9 cellular contexts compared by ENCODE assay signal in genomic region chr19:33767898-33768413, GRCh38. TPM values are rescaled to one million over a fixed set of nuclear protein-coding genes. Genes with fewer than 3 reads are reported as not detected.
DNase-seq lines count a peak whose midpoint lies in the region; ATAC-seq, FAIRE-seq and TF ChIP-seq lines count a peak whose summit lies in the region.
"Had no signal": no experiment of that assay in that cellular context is flagged by ENCODE, and none has a peak within 500 bp of the region (broad histone marks: within the 10 kb centered on the region; RNA-seq: fewer than 3 reads in every experiment).

No MANE protein-coding gene starts in this region.

- 39% methylated on average over 9 of the region's 9 CpGs for WGBS in right cardiac atrium

- no peaks in the 10 kb centered on the region for H3K4me1 ChIP-seq in left ventricle myocardium inferior
- no peaks in the 10 kb centered on the region for H3K4me1 ChIP-seq in right cardiac atrium (ENCODE audit: control insufficient read depth, insufficient read depth, low read length)
- no peaks in the 10 kb centered on the region for H3K4me1 ChIP-seq in OCI-LY7 (ENCODE audit: insufficient read depth, low read length, poor library complexity, severe bottlenecking)
- H3K4me1 ChIP-seq in endothelial cell of umbilical vein (ENCODE audit: control insufficient read depth, extremely low read depth, insufficient read depth, low read length), result no peaks in the 10 kb centered on the region
- H3K4me1 ChIP-seq: prostate gland had no signal

- DNase-seq in left ventricle myocardium inferior (no peak), right cardiac atrium (no peak), OCI-LY7 (ENCODE audit: low spot score) (peak; percentile 34), endothelial cell of umbilical vein (ENCODE audit: low read depth, low spot score) (peak; percentile 24), AML-193 (lab: John Stamatoyannopoulos, UW) (no peak), NCI-H2081 treated with DMSO at 0.1 percent for 48 hours (lab: John Stamatoyannopoulos, UW) (no peak)
- DNase-seq in stimulated activated CD8-positive, alpha-beta memory T cell treated with anti-CD3 and anti-CD28 coated beads, Interleukin-4, amount 100 ng/mL, for 24 hours (ENCODE audit: low read depth), result peak; percentile 4

- POLR2A ChIA-PET in OCI-LY7 (lab: Charles Lee) (interaction anchor here (0.6 kb wide), 1 partner anchor 316 kb away, joined by 3 read pairs; no protein-coding TSS in a partner anchor), endothelial cell of umbilical vein (lab: Charles Lee) (no interaction called here)

- CTCF ChIA-PET in OCI-LY7 (lab: Charles Lee; ENCODE audit: unreplicated experiment) (no interaction called here), endothelial cell of umbilical vein (lab: Charles Lee) (interaction anchor here (0.8 to 8.7 kb wide), 10 partner anchors 10 to 643 kb away, joined by 3 to 284 read pairs (median 12); no protein-coding TSS in a partner anchor)

- no TSS peak for BruUV-seq in OCI-LY7 (replicated peaks; lab: Mats Ljungman, UMichigan)
- BruUV-seq in endothelial cell of umbilical vein (replicated peaks; lab: Mats Ljungman, UMichigan), result no TSS peak

- no peak for TF ChIP-seq POLR2A in endothelial cell of umbilical vein (IDR thresholded peaks at IDR 0.05; ENCODE audit: low read depth, low read length)

- H3K9me2 ChIP-seq in OCI-LY7 (ENCODE audit: insufficient read depth, low read length), result no peaks in the 10 kb centered on the region

- intact Hi-C loops in left ventricle myocardium inferior (cut with micrococcal nuclease), result no loop called here
- intact Hi-C loops in right cardiac atrium (cut with DNase I), result loop anchor here in 1 of 4 donors (2.0 to 5.0 kb wide), 2 partner anchors 335 to 536 kb away; no protein-coding TSS in a partner anchor
- intact Hi-C loops in OCI-LY7 (cut with micrococcal nuclease; ENCODE audit: unreplicated experiment), result loop anchor here (5.0 kb wide), 1 partner anchor 71 kb away; no protein-coding TSS in a partner anchor
- intact Hi-C loops in endothelial cell of umbilical vein (cut with micrococcal nuclease), result no loop called here

- H3K36me3 ChIP-seq in left ventricle myocardium inferior (no peaks in the 10 kb centered on the region), OCI-LY7 (ENCODE audit: insufficient read depth, low read length) (no peaks in the 10 kb centered on the region), endothelial cell of umbilical vein (ENCODE audit: control insufficient read depth in 2 of 2, extremely low read depth in 1 of 2, insufficient read depth in 2 of 2, low read length in 2 of 2) (no peaks in the 10 kb centered on the region)
- H3K36me3 ChIP-seq: prostate gland had no signal

- ATAC-seq in right cardiac atrium (no peak), HG03196 (IDR thresholded peaks at IDR 0.05; ENCODE audit: unreplicated experiment) (no peak)

- TF ChIP-seq CTCF in left ventricle myocardium inferior (IDR thresholded peaks at IDR 0.05; ENCODE audit: borderline replicate concordance) (peak; percentile 20), OCI-LY7 (conservative IDR thresholded peaks at IDR 0.05; ENCODE audit: low read length) (no peak; the same call in 1 of the 2 replicates), endothelial cell of umbilical vein (IDR thresholded peaks at IDR 0.05; ENCODE audit: extremely low read depth in 1 of 2, insufficient read depth in 1 of 2, low read depth in 1 of 2, low read length in 2 of 2) (peak; percentile 14 to 39)

- H2AFZ ChIP-seq in OCI-LY7 (ENCODE audit: low read length), result no peak overlapping the region
- no peak overlapping the region for H2AFZ ChIP-seq in endothelial cell of umbilical vein (ENCODE audit: low read depth, low read length)

- H3K27ac ChIP-seq in left ventricle myocardium inferior (replicated peaks), result no peak overlapping the region
- no peak overlapping the region for H3K27ac ChIP-seq in right cardiac atrium (ENCODE audit: low read length)
- H3K27ac ChIP-seq in OCI-LY7 (ENCODE audit: low read depth, low read length, poor library complexity, severe bottlenecking), result no peak overlapping the region
- H3K27ac ChIP-seq in endothelial cell of umbilical vein (ENCODE audit: insufficient read depth, low read depth, low read length), result no peak overlapping the region
- H3K27ac ChIP-seq: prostate gland had no signal

- FAIRE-seq in endothelial cell of umbilical vein (lab: Jason Lieb, UNC), result no peak

- H4K20me1 ChIP-seq in OCI-LY7 (ENCODE audit: insufficient read depth, low read length) (no peaks in the 10 kb centered on the region), endothelial cell of umbilical vein (replicated peaks; ENCODE audit: control insufficient read depth, extremely low read depth, insufficient read depth, low read length) (no peaks in the 10 kb centered on the region)

- dilution Hi-C loops in endothelial cell of umbilical vein (cut with MboI; ENCODE audit: extremely low pct_ligation_motif_present, low sequenced_read_pairs), result no loop called here

- H3K79me2 ChIP-seq in OCI-LY7 (ENCODE audit: insufficient read depth, low read depth, low read length) (no peaks in the 10 kb centered on the region), endothelial cell of umbilical vein (ENCODE audit: control insufficient read depth, insufficient read depth, low read length) (no peaks in the 10 kb centered on the region)

- H3K9me3 ChIP-seq in left ventricle myocardium inferior (replicated peaks), result no peaks in the 10 kb centered on the region
- no peaks in the 10 kb centered on the region for H3K9me3 ChIP-seq in right cardiac atrium (ENCODE audit: control insufficient read depth, low read length)
- no peaks in the 10 kb centered on the region for H3K9me3 ChIP-seq in OCI-LY7 (ENCODE audit: low read length)
- no peaks in the 10 kb centered on the region for H3K9me3 ChIP-seq in endothelial cell of umbilical vein (replicated peaks; ENCODE audit: control insufficient read depth, insufficient read depth, low read length)
- H3K9me3 ChIP-seq: prostate gland had no signal

- H3K9ac ChIP-seq in endothelial cell of umbilical vein (replicated peaks; ENCODE audit: extremely low read depth, insufficient read depth, low read length), result no peak overlapping the region

- no peak overlapping the region for H3K4me3 ChIP-seq in left ventricle myocardium inferior
- no peak overlapping the region for H3K4me3 ChIP-seq in right cardiac atrium (ENCODE audit: low read length)
- H3K4me3 ChIP-seq in OCI-LY7 (ENCODE audit: low read depth, low read length, poor library complexity, severe bottlenecking), result no peak overlapping the region
- H3K4me3 ChIP-seq in endothelial cell of umbilical vein (replicated peaks in 1 of 3; ENCODE audit: insufficient read depth in 1 of 3, low read depth in 1 of 3, low read length in 3 of 3), result no peak overlapping the region
- H3K4me3 ChIP-seq: prostate gland had no signal

- H3K27me3 ChIP-seq in left ventricle myocardium inferior (ENCODE audit: low read depth), result peaks cover 72% of the 10 kb centered on the region
- H3K27me3 ChIP-seq in right cardiac atrium (ENCODE audit: control insufficient read depth, insufficient read depth), result no peaks in the 10 kb centered on the region
- no peaks in the 10 kb centered on the region for H3K27me3 ChIP-seq in endothelial cell of umbilical vein (ENCODE audit: control insufficient read depth in 2 of 2, insufficient read depth in 2 of 2, low read length in 2 of 2)

- H3K9me1 ChIP-seq in endothelial cell of umbilical vein (replicated peaks; ENCODE audit: control insufficient read depth, extremely low read depth, insufficient read depth, low read length), result no peaks in the 10 kb centered on the region

- H3K4me2 ChIP-seq in OCI-LY7 (ENCODE audit: low read length) (no peak overlapping the region), endothelial cell of umbilical vein (ENCODE audit: insufficient read depth, low read length) (no peak overlapping the region)

TF ChIP-seq in endothelial cell of umbilical vein, 7 proteins besides CTCF, POLR2A, EP300 and RAD21:
- no peak for TF ChIP-seq EZH2 (IDR thresholded peaks at IDR 0.05; ENCODE audit: borderline replicate concordance, low read depth, low read length, severe bottlenecking)
- TF ChIP-seq MAX (IDR thresholded peaks at IDR 0.05; ENCODE audit: insufficient read depth, insufficient read length), result no peak
- TF ChIP-seq FOS (IDR thresholded peaks at IDR 0.05; ENCODE audit: borderline replicate concordance, insufficient read depth, low read length), result no peak

RNA-seq across cellular contexts. Expression of gene KCTD15, which starts 28.7 kb away (rescaled TPM):
- total RNA-seq in left ventricle myocardium inferior (9.9 TPM), right cardiac atrium (10 to 100 TPM; 10.6 to 14.6 (median 12.7) TPM), OCI-LY7 (2022) (29.2 and 31.1 TPM in 2 replicates), endothelial cell of umbilical vein (49.5 and 57.7 TPM in 2 replicates)
- polyA plus RNA-seq in right cardiac atrium (10.3 TPM), endothelial cell of umbilical vein (51.8 and 69.5 TPM in 2 replicates)
- total RNA-seq in OCI-LY7 (2014; rRNA removed; shearing (Covaris generic)), result 21.3 and 23.5 TPM in 2 replicates
- polyA plus RNA-seq in endothelial cell of umbilical vein (2011; cell fraction: cytosol; rRNA removed), result 33.4 and 40.6 TPM in 2 replicates
- 111 and 124 TPM in 2 replicates for polyA plus RNA-seq in endothelial cell of umbilical vein (2011; cell fraction: nucleus; rRNA removed)
- 18.6 and 18.8 TPM in 2 replicates for polyA plus RNA-seq in endothelial cell of umbilical vein (2012)
- 33.7 and 40.8 TPM in 2 replicates for polyA minus RNA-seq in endothelial cell of umbilical vein
- polyA minus RNA-seq in endothelial cell of umbilical vein (2011; cell fraction: cytosol; rRNA and poly(A)+ RNA removed), result 33.6 TPM
- 20.7 and 30.1 TPM in 2 replicates for polyA minus RNA-seq in endothelial cell of umbilical vein (2011; cell fraction: nucleus; rRNA and poly(A)+ RNA removed)

Comparison
In these comparisons a context has a peak if more than half of its experiments do, and no peak if none do; other contexts are left out.
1. DNase-seq: peak in OCI-LY7 (single experiment), endothelial cell of umbilical vein (single experiment) and stimulated activated CD8-positive, alpha-beta memory T cell treated with anti-CD3 and anti-CD28 coated beads, Interleukin-4, amount 100 ng/mL, for 24 hours (single experiment); none in left ventricle myocardium inferior (single experiment), right cardiac atrium (0 of 3), AML-193 (0 of 2) and NCI-H2081 treated with DMSO at 0.1 percent for 48 hours (single experiment).